ENCODE assay signal across 32 cellular contexts in genomic region chr6:127792616-127793015, GRCh38.
DNase-seq lines count a peak whose midpoint lies in the region; ATAC-seq, FAIRE-seq and TF ChIP-seq lines count a peak whose summit lies in the region.
"Had no signal": no experiment of that assay in that cellular context is flagged by ENCODE, and none has a peak within 500 bp of the region (broad histone marks: within the 10 kb centered on the region; RNA-seq: fewer than 3 reads in every experiment).

No MANE protein-coding gene starts in this region.

- H3K9me3 ChIP-seq in CD4-positive, alpha-beta memory T cell (ENCODE audit: control insufficient read depth in 1 of 2, low read length in 2 of 2) = no peaks in the 10 kb centered on the region
- no peaks in the 10 kb centered on the region for H3K9me3 ChIP-seq in SK-N-MC (ENCODE audit: low read depth, low read length)
- H3K9me3 ChIP-seq: A549, Caco-2, lower lobe of right lung, upper lobe of left lung had no signal

- FAIRE-seq in H54 (lab: Jason Lieb, UNC) = no peak
- FAIRE-seq: A549, RCC 7860, small intestine had no signal

- no peak for TF ChIP-seq POLR2A in H54 (IDR thresholded peaks at IDR 0.05; ENCODE audit: low read depth, low read length)

- no peaks in the 10 kb centered on the region for H3K27me3 ChIP-seq in CD4-positive, alpha-beta memory T cell (ENCODE audit: insufficient read depth, low read length)
- H3K27me3 ChIP-seq: upper lobe of left lung had no signal

- H3K4me1 ChIP-seq in CD4-positive, alpha-beta memory T cell (ENCODE audit: insufficient read depth, low read length) = peaks cover 81% of the 10 kb centered on the region
- H3K4me1 ChIP-seq: A549, Caco-2, lower lobe of right lung, parathyroid adenoma, upper lobe of left lung had no signal

- no peak overlapping the region for H3K27ac ChIP-seq in CD4-positive, alpha-beta memory T cell (ENCODE audit: low read depth, low read length)
- peak overlapping the region; percentile 92 for H3K27ac ChIP-seq in SK-N-MC
- H3K27ac ChIP-seq: A549, coronary artery, lower lobe of right lung, parathyroid adenoma, upper lobe of left lung had no signal

- no peak for DNase-seq in activated CD4-positive, alpha-beta memory T cell treated with anti-CD3 and anti-CD28 coated beads for 36 hours
- no peak for DNase-seq in activated CD4-positive, alpha-beta memory T cell treated with anti-CD3 and anti-CD28 coated beads, Interleukin-2, amount 10 ng/mL, durations not matched to agents 7 days and 5 days
- DNase-seq in CD4-positive, alpha-beta memory T cell = peak in 4 of 5 donors; percentile 9 to 31 (median 22)
- DNase-seq in SK-N-MC (ENCODE audit: low read depth, low spot score) (no peak), H54 (ENCODE audit: insufficient read length, low spot score) (no peak), NOMO-1 (lab: John Stamatoyannopoulos, UW; ENCODE audit: unreplicated experiment in 2 of 2) (no peak)
- no peak for DNase-seq in central memory CD8-positive, alpha-beta T cell (ENCODE audit: low spot score in 2 of 2)
- DNase-seq: activated CD4-positive, CD25-positive, alpha-beta regulatory T cell; activated effector memory CD4-positive, alpha-beta T cell treated with Interleukin-2 at 50 U/mL for 16 hours; amygdala; Caco-2; DMS79; effector memory CD4-positive, alpha-beta T cell; erythroblast; HCEC 1CT; kidney glomerular epithelial cell; lower lobe of right lung; NCI-H2029 treated with DMSO at 0.1 percent for 48 hours; NCI-H345; NCI-H748 treated with DMSO at 0.1 percent for 48 hours; SIG-M5; small intestine; stimulated activated CD8-positive, alpha-beta memory T cell treated with anti-CD3 and anti-CD28 coated beads, Interleukin-4, amount 100 ng/mL, for 48 hours; SW 1271 had no signal

- peaks cover 2% of the 10 kb centered on the region for H3K36me3 Mint-ChIP-seq in activated CD4-positive, alpha-beta memory T cell treated with anti-CD3 and anti-CD28 coated beads for 36 hours
- H3K36me3 Mint-ChIP-seq in activated CD4-positive, alpha-beta memory T cell treated with anti-CD3 and anti-CD28 coated beads, Interleukin-2, amount 10 ng/mL, durations not matched to agents 7 days and 5 days (ENCODE audit: low read depth) = peaks cover 53% of the 10 kb centered on the region
- H3K36me3 Mint-ChIP-seq in CD4-positive, alpha-beta memory T cell = peaks cover 34 to 40% of the 10 kb centered on the region in 2 donors
- peaks cover 17% of the 10 kb centered on the region for H3K36me3 Mint-ChIP-seq in central memory CD8-positive, alpha-beta T cell (ENCODE audit: insufficient read depth)

- H3K4me1 Mint-ChIP-seq in activated CD4-positive, alpha-beta memory T cell treated with anti-CD3 and anti-CD28 coated beads for 36 hours (ENCODE audit: low read depth) = peaks cover 69% of the 10 kb centered on the region
- H3K4me1 Mint-ChIP-seq in activated CD4-positive, alpha-beta memory T cell treated with anti-CD3 and anti-CD28 coated beads, Interleukin-2, amount 10 ng/mL, durations not matched to agents 7 days and 5 days = peaks cover 15% of the 10 kb centered on the region
- peaks cover 68 to 93% (median 80%) of the 10 kb centered on the region in 4 donors for H3K4me1 Mint-ChIP-seq in CD4-positive, alpha-beta memory T cell
- H3K4me1 Mint-ChIP-seq in central memory CD8-positive, alpha-beta T cell = peaks cover 83% of the 10 kb centered on the region
- H3K4me1 Mint-ChIP-seq: B cell, neural crest cell had no signal

- H3K27ac Mint-ChIP-seq in activated CD4-positive, alpha-beta memory T cell treated with anti-CD3 and anti-CD28 coated beads for 36 hours = peak overlapping the region; percentile 39
- H3K27ac Mint-ChIP-seq in activated CD4-positive, alpha-beta memory T cell treated with anti-CD3 and anti-CD28 coated beads, Interleukin-2, amount 10 ng/mL, durations not matched to agents 7 days and 5 days = no peak overlapping the region
- H3K27ac Mint-ChIP-seq in CD4-positive, alpha-beta memory T cell = peak overlapping the region in 6 of 7 donors; percentile 47 to 82 (median 73)
- peak overlapping the region; percentile 4 for H3K27ac Mint-ChIP-seq in central memory CD8-positive, alpha-beta T cell (ENCODE audit: low read depth)
- H3K27ac Mint-ChIP-seq: B cell had no signal

- no peaks in the 10 kb centered on the region for H3K36me3 ChIP-seq in CD4-positive, alpha-beta memory T cell (ENCODE audit: insufficient read depth, low read length)
- no peaks in the 10 kb centered on the region for H3K36me3 ChIP-seq in SK-N-MC (ENCODE audit: insufficient read depth, low read length)
- H3K36me3 ChIP-seq: lower lobe of right lung, upper lobe of left lung had no signal

- no peaks in the 10 kb centered on the region for H3K27me3 Mint-ChIP-seq in activated CD4-positive, alpha-beta memory T cell treated with anti-CD3 and anti-CD28 coated beads for 36 hours
- H3K27me3 Mint-ChIP-seq in activated CD4-positive, alpha-beta memory T cell treated with anti-CD3 and anti-CD28 coated beads, Interleukin-2, amount 10 ng/mL, durations not matched to agents 7 days and 5 days = no peaks in the 10 kb centered on the region
- H3K27me3 Mint-ChIP-seq in CD4-positive, alpha-beta memory T cell = no peaks in the 10 kb centered on the region
- no peaks in the 10 kb centered on the region for H3K27me3 Mint-ChIP-seq in central memory CD8-positive, alpha-beta T cell
- H3K27me3 Mint-ChIP-seq: B cell had no signal

- POLR2A ChIA-PET in activated CD4-positive, alpha-beta memory T cell treated with anti-CD3 and anti-CD28 coated beads for 36 hours (lab: Charles Lee) = no interaction called here
- POLR2A ChIA-PET in activated CD4-positive, alpha-beta memory T cell treated with anti-CD3 and anti-CD28 coated beads, Interleukin-2, amount 10 ng/mL, durations not matched to agents 7 days and 5 days (lab: Charles Lee) = no interaction called here
- POLR2A ChIA-PET in CD4-positive, alpha-beta memory T cell (lab: Charles Lee; ENCODE audit: partially characterized antibody) = interaction anchor here (0.9 kb wide), 1 partner anchor 29 kb away, joined by 4 read pairs; no protein-coding TSS in a partner anchor

- H3K9ac ChIP-seq in SK-N-MC (ENCODE audit: insufficient read length) = no peak overlapping the region
- H3K9ac ChIP-seq: parathyroid adenoma had no signal

- H3K4me3 Mint-ChIP-seq in activated CD4-positive, alpha-beta memory T cell treated with anti-CD3 and anti-CD28 coated beads for 36 hours = no peak overlapping the region
- H3K4me3 Mint-ChIP-seq in activated CD4-positive, alpha-beta memory T cell treated with anti-CD3 and anti-CD28 coated beads, Interleukin-2, amount 10 ng/mL, durations not matched to agents 7 days and 5 days = no peak overlapping the region
- H3K4me3 Mint-ChIP-seq in CD4-positive, alpha-beta memory T cell = peak overlapping the region in 6 of 8 donors; percentile 21 to 72 (median 49)
- H3K4me3 Mint-ChIP-seq in central memory CD8-positive, alpha-beta T cell = peak overlapping the region; percentile 52
- H3K4me3 Mint-ChIP-seq: B cell, neural crest cell had no signal

- intact Hi-C loops in activated CD4-positive, alpha-beta memory T cell treated with anti-CD3 and anti-CD28 coated beads for 36 hours (cut with micrococcal nuclease) = no loop called here
- intact Hi-C loops in CD4-positive, alpha-beta memory T cell (cut with micrococcal nuclease) = no loop called here

- no peaks in the 10 kb centered on the region for H3K9me3 Mint-ChIP-seq in activated CD4-positive, alpha-beta memory T cell treated with anti-CD3 and anti-CD28 coated beads for 36 hours
- H3K9me3 Mint-ChIP-seq in activated CD4-positive, alpha-beta memory T cell treated with anti-CD3 and anti-CD28 coated beads, Interleukin-2, amount 10 ng/mL, durations not matched to agents 7 days and 5 days = peaks cover 3% of the 10 kb centered on the region
- no peaks in the 10 kb centered on the region for H3K9me3 Mint-ChIP-seq in CD4-positive, alpha-beta memory T cell
- H3K9me3 Mint-ChIP-seq in central memory CD8-positive, alpha-beta T cell = no peaks in the 10 kb centered on the region
- H3K9me3 Mint-ChIP-seq: neural crest cell had no signal

- CTCF ChIA-PET in activated CD4-positive, alpha-beta memory T cell treated with anti-CD3 and anti-CD28 coated beads for 36 hours (lab: Charles Lee) = no interaction called here
- CTCF ChIA-PET in activated CD4-positive, alpha-beta memory T cell treated with anti-CD3 and anti-CD28 coated beads, Interleukin-2, amount 10 ng/mL, durations not matched to agents 7 days and 5 days (lab: Charles Lee) = no interaction called here
- CTCF ChIA-PET in CD4-positive, alpha-beta memory T cell (lab: Charles Lee; ENCODE audit: partially characterized antibody) = interaction anchor here (1.0 to 1.6 kb wide), 2 partner anchors 10 to 14 kb away, joined by 3 to 7 read pairs; no protein-coding TSS in a partner anchor

- peak; percentile 67 for ATAC-seq in central memory CD8-positive, alpha-beta T cell (replicated peaks; ENCODE audit: extremely low read depth, poor library complexity, severe bottlenecking)
- ATAC-seq in GM19463 (IDR thresholded peaks at IDR 0.05; ENCODE audit: unreplicated experiment) = no peak
- ATAC-seq: A549 had no signal

- no peak overlapping the region for H3K4me3 ChIP-seq in CD4-positive, alpha-beta memory T cell (ENCODE audit: low read length in 2 of 2)
- peak overlapping the region; percentile 46 for H3K4me3 ChIP-seq in SK-N-MC
- H3K4me3 ChIP-seq: A549, coronary artery, lower lobe of right lung, upper lobe of left lung had no signal

Comparison
In these comparisons a context has a peak if more than half of its experiments do, and no peak if none do; other contexts are left out.
1. DNase-seq: peak in CD4-positive, alpha-beta memory T cell (4 of 5); none in activated CD4-positive, alpha-beta memory T cell treated with anti-CD3 and anti-CD28 coated beads for 36 hours (single experiment), activated CD4-positive, alpha-beta memory T cell treated with anti-CD3 and anti-CD28 coated beads, Interleukin-2, amount 10 ng/mL, durations not matched to agents 7 days and 5 days (single experiment), SK-N-MC (single experiment), central memory CD8-positive, alpha-beta T cell (0 of 2), H54 (single experiment) and NOMO-1 (0 of 2).
2. H3K4me3 Mint-ChIP-seq: peak in CD4-positive, alpha-beta memory T cell (6 of 8) and central memory CD8-positive, alpha-beta T cell (single experiment); none in activated CD4-positive, alpha-beta memory T cell treated with anti-CD3 and anti-CD28 coated beads for 36 hours (single experiment) and activated CD4-positive, alpha-beta memory T cell treated with anti-CD3 and anti-CD28 coated beads, Interleukin-2, amount 10 ng/mL, durations not matched to agents 7 days and 5 days (single experiment).